In genomic region chr2:120344214-120344990, GRCh38 we compare ENCODE assay signal across 8 cellular contexts. TPM values are rescaled to one million over a fixed set of nuclear protein-coding genes. Genes with fewer than 3 reads are reported as not detected.
DNase-seq lines count a peak whose midpoint lies in the region; ATAC-seq and TF ChIP-seq lines count a peak whose summit lies in the region.

No MANE protein-coding gene starts in this region.

- peak overlapping the region; percentile 63 for H2AFZ ChIP-seq in PC-3 (ENCODE audit: low read length)

- H3K9me2 ChIP-seq in PC-3 (replicated peaks; ENCODE audit: low read length): no peaks in the 10 kb centered on the region

- peak; percentile 89 for DNase-seq in PC-3
- DNase-seq in fibroblast of pulmonary artery (ENCODE audit: low read depth): no peak
- DNase-seq in prostate gland (ENCODE audit: low spot score): peak; percentile 34
- DNase-seq in activated CD4-positive, CD25-positive, alpha-beta regulatory T cell (lab: John Stamatoyannopoulos, UW): no peak
- no peak for DNase-seq in NCI-H2107 (lab: John Stamatoyannopoulos, UW)

- H3K27ac ChIP-seq in PC-3 (ENCODE audit: low read length): peak overlapping the region; percentile 86
- peak overlapping the region; percentile 75 to 92 for H3K27ac ChIP-seq in prostate gland

- H3F3A ChIP-seq in PC-3 (ENCODE audit: low read length, unreplicated experiment): no peaks in the 10 kb centered on the region

- peak; percentile 50 for ATAC-seq in PC-3
- ATAC-seq in GM19463 (IDR thresholded peaks at IDR 0.05; ENCODE audit: unreplicated experiment): no peak
- no peak for ATAC-seq in GM18505 (IDR thresholded peaks at IDR 0.05; ENCODE audit: unreplicated experiment)

- H3K79me2 ChIP-seq in PC-3 (ENCODE audit: low read length): peaks cover 55% of the 10 kb centered on the region

- H3K4me1 ChIP-seq in ES-I3 (ENCODE audit: insufficient read depth, low read length) (peaks cover 7% of the 10 kb centered on the region), PC-3 (ENCODE audit: insufficient read depth, low read length) (peaks cover 15% of the 10 kb centered on the region), prostate gland (replicated peaks) (peaks cover 10% of the 10 kb centered on the region)

- peak overlapping the region; percentile 66 for H3K4me3 ChIP-seq in PC-3 (ENCODE audit: low read length)
- peak overlapping the region; percentile 2 for H3K4me3 ChIP-seq in fibroblast of pulmonary artery (replicated peaks; ENCODE audit: low read depth, low read length)
- H3K4me3 ChIP-seq in prostate gland: peak overlapping the region; percentile 49 to 65

- H3K4me2 ChIP-seq in PC-3 (ENCODE audit: low read length): peak overlapping the region; percentile 86

- WGBS in prostate gland: under 1% methylated on average over 68 of the region's 79 CpGs

- TF ChIP-seq POLR2A in prostate gland (IDR thresholded peaks at IDR 0.05) (no peak), GM18505 (IDR thresholded peaks at IDR 0.05; ENCODE audit: borderline replicate concordance, extremely low read depth, insufficient read depth, insufficient read length) (no peak)

- H3K27me3 ChIP-seq in PC-3 (ENCODE audit: low read length) (no peaks in the 10 kb centered on the region), prostate gland (replicated peaks; ENCODE audit: insufficient read depth) (no peaks in the 10 kb centered on the region)

- TF ChIP-seq CTCF in PC-3 (conservative IDR thresholded peaks at IDR 0.05; ENCODE audit: low read depth, low read length): 0 out of 2 replicates have a peak, but pooled peaks have one; percentile 19
- TF ChIP-seq CTCF in fibroblast of pulmonary artery (IDR thresholded peaks at IDR 0.05; ENCODE audit: low read length, missing control alignments): no peak
- TF ChIP-seq CTCF in prostate gland (IDR thresholded peaks at IDR 0.05): peak in 3 of 4 experiments; percentile 10 to 49 (median 37)

- H3K9ac ChIP-seq in ES-I3 (ENCODE audit: low read depth, low read length) (peak overlapping the region; percentile 44; the same call in 1 of the 2 replicates), PC-3 (ENCODE audit: low read length) (peak overlapping the region; percentile 87)

- intact Hi-C loops in PC-3 (cut with micrococcal nuclease) (loop anchor here (1.0 to 5.0 kb wide), 2 partner anchors 126 to 733 kb away; no protein-coding TSS in a partner anchor), prostate gland (cut with DNase I) (loop anchor here (10.0 kb wide), 1 partner anchor 730 kb away; no protein-coding TSS in a partner anchor)

- H3K9me3 ChIP-seq in ES-I3 (ENCODE audit: control insufficient read depth, insufficient read depth, low read length) (no peaks in the 10 kb centered on the region), PC-3 (ENCODE audit: low read length) (no peaks in the 10 kb centered on the region), prostate gland (no peaks in the 10 kb centered on the region)

- peaks cover 27% of the 10 kb centered on the region for H4K20me1 ChIP-seq in PC-3 (ENCODE audit: low read length)

- CTCF ChIA-PET in PC-3 (lab: Charles Lee): interaction anchor here (0.6 to 2.4 kb wide), 6 partner anchors 31 to 336 kb away, joined by 3 to 7 read pairs (median 6); no protein-coding TSS in a partner anchor

- H3K36me3 ChIP-seq in ES-I3 (ENCODE audit: insufficient read depth, low read length) (no peaks in the 10 kb centered on the region), PC-3 (ENCODE audit: low read depth, low read length) (peaks cover 30% of the 10 kb centered on the region), prostate gland (peaks cover 0 to under 1% of the 10 kb centered on the region in 2 donors)

- POLR2A ChIA-PET in PC-3 (lab: Charles Lee; ENCODE audit: unreplicated experiment): interaction anchor here (0.6 kb wide), 1 partner anchor 62 kb away, joined by 3 read pairs; no protein-coding TSS in a partner anchor

- no TSS peak for BruUV-seq in PC-3 (replicated peaks; lab: Mats Ljungman, UMichigan)

RNA-seq across cellular contexts. Expression of gene INHBB, which starts 1.5 kb away (rescaled TPM):
- 223 and 269 TPM in 2 replicates for total RNA-seq in PC-3 (2014; rRNA removed)
- total RNA-seq in prostate gland: 10 to 100 TPM; 35.9 to 83.7 TPM

Comparison
In these comparisons a context has a peak if more than half of its experiments do, and no peak if none do; other contexts are left out.
1. DNase-seq: peak in PC-3 (single experiment) and prostate gland (single experiment); none in fibroblast of pulmonary artery (single experiment), activated CD4-positive, CD25-positive, alpha-beta regulatory T cell (0 of 4) and NCI-H2107 (single experiment).
2. H3K4me3 ChIP-seq: peak in every context shown above with its lines; median percentile 66 in PC-3; 57 in prostate gland; 2 in fibroblast of pulmonary artery.